ENCODE assay signal across 7 cellular contexts in genomic region chr9:128703616-128704355, GRCh38. TPM values are rescaled to one million over a fixed set of nuclear protein-coding genes. Genes with fewer than 3 reads are reported as not detected.
DNase-seq lines count a peak whose midpoint lies in the region; ATAC-seq and TF ChIP-seq lines count a peak whose summit lies in the region.
"Had no signal": no experiment of that assay in that cellular context is flagged by ENCODE, and none has a peak within 500 bp of the region (broad histone marks: within the 10 kb centered on the region; RNA-seq: fewer than 3 reads in every experiment).

No MANE protein-coding gene starts in this region.

- H3K4me1 Mint-ChIP-seq in MCF 10A (ENCODE audit: insufficient read depth, unreplicated experiment): peaks cover 6% of the 10 kb centered on the region

- no peaks in the 10 kb centered on the region for H3K27me3 Mint-ChIP-seq in MCF 10A (ENCODE audit: insufficient read depth, unreplicated experiment)

- H3K27ac ChIP-seq in breast epithelium (peak overlapping the region; percentile 83 to 91), upper lobe of right lung (peak overlapping the region; percentile 80)

- CTCF ChIA-PET in MCF 10A (lab: Yijun Ruan, JAX): interaction anchor here (0.7 kb wide), 1 partner anchor 244 kb away, joined by 5 read pairs; no protein-coding TSS in a partner anchor

- no peaks in the 10 kb centered on the region for H3K9me3 Mint-ChIP-seq in MCF 10A (ENCODE audit: unreplicated experiment)

- TF ChIP-seq CTCF in breast epithelium (IDR thresholded peaks at IDR 0.05): no peak
- no peak for TF ChIP-seq CTCF in MCF 10A (IDR thresholded peaks at IDR 0.05; ENCODE audit: unreplicated experiment)
- no peak for TF ChIP-seq CTCF in upper lobe of right lung (IDR thresholded peaks at IDR 0.05)

- H3K36me3 ChIP-seq in breast epithelium (no peaks in the 10 kb centered on the region), upper lobe of right lung (no peaks in the 10 kb centered on the region)

- no TSS peak for BruUV-seq in MCF 10A (replicated peaks; lab: Mats Ljungman, UMichigan)

- POLR2A ChIA-PET in MCF 10A (lab: Yijun Ruan, JAX): interaction anchor here (1.2 to 1.3 kb wide), 2 partner anchors 16 to 67 kb away, joined by 3 read pairs; no protein-coding TSS in a partner anchor

- no peak overlapping the region for H3K27ac Mint-ChIP-seq in MCF 10A (ENCODE audit: low read depth, unreplicated experiment)

- no peak for TF ChIP-seq POLR2A in breast epithelium (IDR thresholded peaks at IDR 0.05)

- DNase-seq in breast epithelium (ENCODE audit: low spot score in 2 of 2) (no peak), MCF 10A (ENCODE audit: unreplicated experiment) (no peak), upper lobe of right lung (peak; percentile 68)
- DNase-seq: DMS 273 treated with DMSO at 0.1 percent for 48 hours had no signal

- H3K4me1 ChIP-seq in breast epithelium (no peaks in the 10 kb centered on the region), upper lobe of right lung (peaks cover 9% of the 10 kb centered on the region)

- peak overlapping the region; percentile 80 to 97 (median 83) for H3K4me3 ChIP-seq in breast epithelium
- H3K4me3 ChIP-seq in iPS-11a (ENCODE audit: low read depth, low read length): peak overlapping the region; percentile 55
- peak overlapping the region; percentile 77 for H3K4me3 ChIP-seq in upper lobe of right lung

- H3K27me3 ChIP-seq in breast epithelium (no peaks in the 10 kb centered on the region), upper lobe of right lung (no peaks in the 10 kb centered on the region)

- no peak overlapping the region for H3K4me3 Mint-ChIP-seq in MCF 10A (ENCODE audit: unreplicated experiment)

- ATAC-seq in upper lobe of right lung (peak; percentile 3), HG02763 (IDR thresholded peaks at IDR 0.05; ENCODE audit: unreplicated experiment) (no peak), GM19023 (IDR thresholded peaks at IDR 0.05; ENCODE audit: unreplicated experiment) (no peak)

- intact Hi-C loops in breast epithelium (cut with DNase I; ENCODE audit: low total_unique reads) (no loop called here), MCF 10A (cut with micrococcal nuclease) (no loop called here), upper lobe of right lung (cut with DNase I) (no loop called here)

- H3K36me3 Mint-ChIP-seq in MCF 10A (ENCODE audit: insufficient read depth, unreplicated experiment): peaks cover 12% of the 10 kb centered on the region

- H3K9me3 ChIP-seq in breast epithelium (no peaks in the 10 kb centered on the region), upper lobe of right lung (no peaks in the 10 kb centered on the region)

RNA-seq across cellular contexts. Expression of gene PKN3, which starts 1.5 kb away (rescaled TPM):
- 1 to 10 TPM; 2.6 to 8.5 (median 7.0) TPM for total RNA-seq in breast epithelium
- total RNA-seq in MCF 10A (2022): 1.1 TPM in 2 replicates
- total RNA-seq in upper lobe of right lung: 13.4 TPM

RNA-seq across cellular contexts. Expression of gene SET, which starts 14.8 kb away (rescaled TPM):
- 100 to 1,000 TPM; 142 to 168 (median 158) TPM for total RNA-seq in breast epithelium
- total RNA-seq in MCF 10A (2022): 512 and 563 TPM in 2 replicates
- total RNA-seq in upper lobe of right lung: 227 TPM

RNA-seq across cellular contexts. Expression of gene ZDHHC12, which starts 20.1 kb away (rescaled TPM):
- total RNA-seq in breast epithelium (10 to 100 TPM; 15.7 to 33.7 (median 30.2) TPM), MCF 10A (2022) (22.1 and 22.9 TPM in 2 replicates), upper lobe of right lung (28.2 TPM)

RNA-seq across cellular contexts. Expression of gene DYNC2I2, which starts 47.1 kb away (rescaled TPM):
- total RNA-seq in breast epithelium (10 to 100 TPM; 23.7 to 67.0 (median 54.1) TPM), MCF 10A (2022) (31.7 and 43.7 TPM in 2 replicates), upper lobe of right lung (37.3 TPM)
